Comparison of ENCODE assay signal across 17 cellular contexts in the genomic region with DNA sequence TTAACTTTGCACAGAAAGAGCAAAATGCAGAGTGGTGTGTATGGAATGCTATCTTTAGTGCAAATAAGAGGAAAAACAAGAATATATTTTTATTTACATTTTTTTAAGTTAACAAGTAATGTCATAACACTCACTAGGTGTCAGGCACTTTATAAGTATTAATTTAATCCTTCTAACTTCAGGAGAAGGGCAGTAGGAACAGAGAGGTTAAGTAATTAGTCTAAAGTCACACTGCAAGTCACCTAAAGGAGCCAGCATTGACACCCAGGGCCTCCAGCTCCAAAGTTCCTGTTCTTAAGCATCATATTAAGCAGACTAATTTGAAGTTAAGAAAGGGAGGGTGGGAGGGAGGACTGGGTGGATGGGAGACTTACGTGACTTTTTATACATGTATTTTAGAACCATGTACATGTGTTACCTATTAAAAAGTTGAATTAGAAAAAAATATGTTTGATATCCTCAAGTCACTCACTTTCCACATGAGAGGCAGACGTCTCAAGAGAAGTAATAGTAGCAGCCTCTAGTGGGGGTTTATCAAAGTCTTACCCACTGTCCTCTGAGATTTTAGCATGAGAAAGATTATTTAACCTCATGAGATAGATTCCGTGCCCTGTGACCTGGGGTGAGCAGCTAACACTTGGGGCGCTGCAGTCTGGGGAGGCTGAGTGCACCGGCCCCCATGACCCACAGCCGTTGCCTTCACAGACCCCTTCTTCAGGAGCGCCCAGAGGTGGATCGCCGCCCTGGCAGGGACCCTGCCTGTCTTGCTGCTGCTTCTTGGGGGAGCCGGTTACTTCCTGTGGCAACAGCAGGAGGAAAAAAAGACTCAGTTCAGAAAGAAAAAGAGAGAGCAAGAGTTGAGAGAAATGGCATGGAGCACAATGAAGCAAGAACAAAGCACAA.
"Had no signal": no experiment of that assay in that cellular context is flagged by ENCODE, and none has a peak within 500 bp of the region (broad histone marks: within the 10 kb centered on the region; RNA-seq: fewer than 3 reads in every experiment).

No MANE protein-coding gene starts in this region.

- ATAC-seq: left lung, pancreas, sciatic nerve had no signal

- H3K27me3 ChIP-seq: hepatocyte, left lung, pancreas, stomach, upper lobe of left lung had no signal

- DNase-seq: activated CD4-positive, alpha-beta memory T cell treated with anti-CD3 and anti-CD28 coated beads for 36 hours; activated naive CD4-positive, alpha-beta T cell treated with anti-CD3 and anti-CD28 coated beads, Interleukin-2, amount 50 U/mL, for 16 hours; activated T-cell treated with anti-CD3 and anti-CD28 coated beads, Interleukin-2, amount 50 U/mL, for 1 hour; amniotic stem cell; effector CD8-positive, alpha-beta T cell; kidney; left lung; pancreas; stimulated activated CD4-positive, alpha-beta T cell treated with anti-CD3 and anti-CD28 coated beads, Interleukin-4, amount 100 ng/mL, for 1 hour; stomach; T-helper 2 cell; WERI-Rb-1 had no signal

- H3K27ac ChIP-seq: hepatocyte, left lung, pancreas, stomach, upper lobe of left lung, WERI-Rb-1 had no signal

- H3K36me3 ChIP-seq: pancreas, WERI-Rb-1 had no signal

- H3K27me3 Mint-ChIP-seq: activated CD4-positive, alpha-beta memory T cell treated with anti-CD3 and anti-CD28 coated beads for 36 hours; dendritic cell treated with granulocyte-macrophage colony-stimulating factor and Interleukin-4, amounts not matched to agents 40 ng/mL and 50 ng/mL, for 4 days had no signal

- H3K4me3 Mint-ChIP-seq: activated CD4-positive, alpha-beta memory T cell treated with anti-CD3 and anti-CD28 coated beads for 36 hours; dendritic cell treated with granulocyte-macrophage colony-stimulating factor and Interleukin-4, amounts not matched to agents 40 ng/mL and 50 ng/mL, for 4 days had no signal

- H3K27ac Mint-ChIP-seq: activated CD4-positive, alpha-beta memory T cell treated with anti-CD3 and anti-CD28 coated beads for 36 hours; dendritic cell treated with granulocyte-macrophage colony-stimulating factor and Interleukin-4, amounts not matched to agents 40 ng/mL and 50 ng/mL, for 4 days had no signal

- H3K9me3 Mint-ChIP-seq: activated CD4-positive, alpha-beta memory T cell treated with anti-CD3 and anti-CD28 coated beads for 36 hours; dendritic cell treated with granulocyte-macrophage colony-stimulating factor and Interleukin-4, amounts not matched to agents 40 ng/mL and 50 ng/mL, for 4 days had no signal

- H3K4me3 ChIP-seq: hepatocyte, left lung, pancreas, smooth muscle cell, stomach, upper lobe of left lung had no signal

- H3K9me3 ChIP-seq: left lung, pancreas, stomach, upper lobe of left lung had no signal

- H3K4me1 ChIP-seq: pancreas had no signal
